In the genomic region with DNA sequence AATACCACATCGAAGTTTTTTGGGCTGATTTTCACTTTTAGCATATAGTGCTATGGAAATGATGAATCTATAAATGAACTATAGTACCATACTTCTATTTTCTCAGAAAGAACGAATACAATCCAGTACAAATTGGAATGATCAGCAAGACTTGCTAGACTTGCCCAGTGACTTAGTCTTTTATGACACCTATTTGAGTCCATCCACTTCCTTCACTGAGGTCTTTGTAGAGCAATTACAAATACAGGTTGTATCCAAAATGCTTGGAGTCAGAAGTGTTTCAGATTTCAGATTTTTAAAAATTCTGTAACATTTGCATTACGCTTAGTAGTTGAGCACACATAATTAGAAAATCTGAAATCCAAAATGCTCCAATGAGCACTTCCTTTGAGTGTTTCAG, we compare ENCODE assay signal across 13 cellular contexts.
DNase-seq lines count a peak whose midpoint lies in the region; ATAC-seq, FAIRE-seq and TF ChIP-seq lines count a peak whose summit lies in the region.
"Had no signal": no experiment of that assay in that cellular context is flagged by ENCODE, and none has a peak within 500 bp of the region (broad histone marks: within the 10 kb centered on the region; RNA-seq: fewer than 3 reads in every experiment).

No MANE protein-coding gene starts in this region.

- WGBS in smooth muscle cell (ENCODE audit: low lambda C conversion rate): 91% methylated on average over 3 of the region's 3 CpGs

- no peaks in the 10 kb centered on the region for H3K9me3 Mint-ChIP-seq in T-helper 1 cell treated with Interleukin-12 subunit alpha and Interleukin-12 subunit beta and Interleukin-4 antibody, amounts not matched to agents 30 μg/mL and 1 μg/mL, for 36 hours
- no peaks in the 10 kb centered on the region for H3K9me3 Mint-ChIP-seq in effector memory CD8-positive, alpha-beta T cell

- peak overlapping the region; percentile 26 for H3K27ac Mint-ChIP-seq in T-helper 1 cell treated with Interleukin-12 subunit alpha and Interleukin-12 subunit beta and Interleukin-4 antibody, amounts not matched to agents 30 μg/mL and 1 μg/mL, for 36 hours
- H3K27ac Mint-ChIP-seq in effector memory CD8-positive, alpha-beta T cell: peak overlapping the region; percentile 62 to 71

- no peak overlapping the region for H3K9ac ChIP-seq in smooth muscle cell (ENCODE audit: low read depth)

- peaks cover 26% of the 10 kb centered on the region for H3F3A ChIP-seq in smooth muscle cell (ENCODE audit: low read depth)

- peaks cover 6% of the 10 kb centered on the region for H3K36me3 Mint-ChIP-seq in T-helper 1 cell treated with Interleukin-12 subunit alpha and Interleukin-12 subunit beta and Interleukin-4 antibody, amounts not matched to agents 30 μg/mL and 1 μg/mL, for 36 hours (ENCODE audit: low read depth)
- H3K36me3 Mint-ChIP-seq in effector memory CD8-positive, alpha-beta T cell (ENCODE audit: insufficient read depth): peaks cover 27% of the 10 kb centered on the region

- intact Hi-C loops in Panc1 (cut with micrococcal nuclease; ENCODE audit: unreplicated experiment): no loop called here

- H3K4me3 Mint-ChIP-seq in T-helper 1 cell treated with Interleukin-12 subunit alpha and Interleukin-12 subunit beta and Interleukin-4 antibody, amounts not matched to agents 30 μg/mL and 1 μg/mL, for 36 hours: no peak overlapping the region
- peak overlapping the region in 1 of 2 donors; percentile 61 for H3K4me3 Mint-ChIP-seq in effector memory CD8-positive, alpha-beta T cell

- H3K27me3 Mint-ChIP-seq in T-helper 1 cell treated with Interleukin-12 subunit alpha and Interleukin-12 subunit beta and Interleukin-4 antibody, amounts not matched to agents 30 μg/mL and 1 μg/mL, for 36 hours (ENCODE audit: low read depth): no peaks in the 10 kb centered on the region
- H3K27me3 Mint-ChIP-seq in effector memory CD8-positive, alpha-beta T cell: no peaks in the 10 kb centered on the region

- H3K4me3 ChIP-seq in Panc1 (ENCODE audit: low read depth in 2 of 2, low read length in 2 of 2) (no peak overlapping the region), smooth muscle cell (no peak overlapping the region)
- H3K4me3 ChIP-seq: upper lobe of right lung had no signal

- H3K27me3 ChIP-seq in Panc1 (ENCODE audit: control insufficient read depth, insufficient read depth, low read length) (no peaks in the 10 kb centered on the region), smooth muscle cell (ENCODE audit: low read depth) (no peaks in the 10 kb centered on the region)
- H3K27me3 ChIP-seq: upper lobe of right lung had no signal

- H2AFZ ChIP-seq in smooth muscle cell (ENCODE audit: low read depth): no peak overlapping the region

- POLR2A ChIA-PET in Panc1 (lab: Charles Lee): no interaction called here

- H3K79me2 ChIP-seq in smooth muscle cell (ENCODE audit: low read depth): peaks cover 95% of the 10 kb centered on the region

- CTCF ChIA-PET in Panc1 (lab: Charles Lee): no interaction called here

- no peaks in the 10 kb centered on the region for H3K36me3 ChIP-seq in Panc1 (ENCODE audit: control insufficient read depth, insufficient read depth, low read length)
- no peaks in the 10 kb centered on the region for H3K36me3 ChIP-seq in smooth muscle cell (ENCODE audit: low read depth)
- H3K36me3 ChIP-seq: upper lobe of right lung had no signal

- no peak for DNase-seq in T-helper 1 cell
- DNase-seq in Panc1 (ENCODE audit: low read depth, low spot score): no peak
- no peak for DNase-seq in effector memory CD8-positive, alpha-beta T cell
- no peak for DNase-seq in smooth muscle cell (lab: John Stamatoyannopoulos, UW; ENCODE audit: unreplicated experiment)
- no peak for DNase-seq in frontal cortex (ENCODE audit: low spot score in 2 of 2)
- DNase-seq in NCI-H128 (lab: John Stamatoyannopoulos, UW; ENCODE audit: unreplicated experiment): no peak
- DNase-seq: cerebellar nuclear complex, H7, MM.1S, NCI-H526 treated with DMSO at 0.1 percent for 48 hours, upper lobe of right lung had no signal

- H3K4me1 ChIP-seq in Panc1 (ENCODE audit: control insufficient read depth, insufficient read depth, low read length) (peaks cover 88% of the 10 kb centered on the region), smooth muscle cell (ENCODE audit: low read depth) (peaks cover 9% of the 10 kb centered on the region)

- ATAC-seq in Panc1: no peak
- no peak for ATAC-seq in effector memory CD8-positive, alpha-beta T cell (replicated peaks)
- no peak for ATAC-seq in GM18498 (IDR thresholded peaks at IDR 0.05; ENCODE audit: unreplicated experiment)
- ATAC-seq: upper lobe of right lung had no signal

- H3K9me3 ChIP-seq in Panc1 (ENCODE audit: control insufficient read depth, insufficient read depth, low read depth, low read length): no peaks in the 10 kb centered on the region
- no peaks in the 10 kb centered on the region for H3K9me3 ChIP-seq in smooth muscle cell (replicated peaks; ENCODE audit: low read depth)
- H3K9me3 ChIP-seq: upper lobe of right lung had no signal

- no peak overlapping the region for H3K4me2 ChIP-seq in smooth muscle cell

- in situ Hi-C loops in Panc1 (cut with HindIII; ENCODE audit: low pct_unique_long_range_greater_than_20kb, low sequenced_read_pairs): no loop called here

- H3K27ac ChIP-seq in Panc1 (ENCODE audit: low read length): peak overlapping the region; percentile 84
- peak overlapping the region; percentile 95 for H3K27ac ChIP-seq in smooth muscle cell (ENCODE audit: low read depth)

- H4K20me1 ChIP-seq in smooth muscle cell (ENCODE audit: low read depth): peaks cover 100% of the 10 kb centered on the region

- TF ChIP-seq CTCF in Panc1 (IDR thresholded peaks at IDR 0.05) (no peak), smooth muscle cell (IDR thresholded peaks at IDR 0.05; ENCODE audit: borderline replicate concordance, insufficient read depth, poor library complexity, severe bottlenecking) (no peak)

- no TSS peak for BruUV-seq in Panc1 (replicated peaks; lab: Mats Ljungman, UMichigan)

- no peak for FAIRE-seq in frontal cortex (lab: Jason Lieb, UNC)

- H3K4me1 Mint-ChIP-seq in T-helper 1 cell treated with Interleukin-12 subunit alpha and Interleukin-12 subunit beta and Interleukin-4 antibody, amounts not matched to agents 30 μg/mL and 1 μg/mL, for 36 hours (ENCODE audit: low read depth): peaks cover 54% of the 10 kb centered on the region
- H3K4me1 Mint-ChIP-seq in effector memory CD8-positive, alpha-beta T cell (ENCODE audit: low read depth in 2 of 2): peaks cover 33 to 43% of the 10 kb centered on the region in 2 donors
